Comparison of ENCODE assay signal across 8 cellular contexts in the genomic region with DNA sequence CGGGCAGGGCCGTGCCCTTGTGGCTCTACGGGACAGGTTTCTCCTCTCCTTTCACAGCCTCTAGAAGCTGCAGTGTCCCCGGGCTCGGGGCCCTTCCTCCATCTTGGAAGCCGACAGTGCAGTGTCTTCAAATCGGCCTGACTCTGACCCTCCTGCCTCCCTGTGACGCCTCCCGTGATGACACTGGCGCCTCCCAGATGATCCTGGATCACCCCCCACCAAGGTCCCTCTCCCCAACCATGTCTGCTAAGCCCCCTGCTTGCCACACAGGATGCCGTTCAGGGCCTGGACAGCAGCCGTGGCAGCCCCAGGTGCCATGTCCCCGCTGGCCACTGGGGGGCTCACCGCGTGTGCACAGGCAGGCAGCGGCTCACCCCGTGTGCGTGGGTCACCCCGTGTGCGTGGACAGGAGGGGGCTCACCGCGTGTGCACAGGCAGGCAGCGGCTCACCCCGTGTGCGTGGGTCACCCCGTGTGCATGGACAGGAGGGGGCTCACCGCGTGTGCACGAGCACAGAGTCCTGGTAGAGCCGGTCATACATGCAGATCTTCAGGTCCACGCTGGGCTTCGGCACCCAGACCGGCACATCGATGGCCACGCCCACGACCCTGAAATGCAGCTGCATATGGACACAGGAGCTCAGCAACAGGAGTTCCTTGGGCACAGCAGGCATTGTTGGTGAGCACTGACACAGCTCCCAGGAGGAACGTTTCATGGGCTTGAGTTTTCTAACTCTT. TPM values are rescaled to one million over a fixed set of nuclear protein-coding genes. Genes with fewer than 3 reads are reported as not detected.
A peak's percentile ranks its signal among the peaks of the same experiment; 100 is the strongest.
DNase-seq lines count a peak whose midpoint lies in the region; ATAC-seq and TF ChIP-seq lines count a peak whose summit lies in the region.

No MANE protein-coding gene starts in this region.

- H3K9me3 Mint-ChIP-seq in CD4-positive, CD25-positive, alpha-beta regulatory T cell: peaks cover 0 to 1% (median 0%) of the 10 kb centered on the region in 7 donors

- H3K27ac ChIP-seq in CD4-positive, CD25-positive, alpha-beta regulatory T cell (ENCODE audit: insufficient read depth, low read length, poor library complexity, severe bottlenecking): no peak overlapping the region
- H3K27ac ChIP-seq in HUES48 (ENCODE audit: low read depth, low read length) (no peak overlapping the region), ascending aorta (no peak overlapping the region)

- H3K36me3 Mint-ChIP-seq in CD4-positive, CD25-positive, alpha-beta regulatory T cell: no peaks in the 10 kb centered on the region

- no peaks in the 10 kb centered on the region for H3K27me3 Mint-ChIP-seq in CD4-positive, CD25-positive, alpha-beta regulatory T cell

- no peaks in the 10 kb centered on the region for H3K36me3 ChIP-seq in CD4-positive, CD25-positive, alpha-beta regulatory T cell (ENCODE audit: control insufficient read depth, insufficient read depth, low read length)
- H3K36me3 ChIP-seq in HUES48 (ENCODE audit: control insufficient read depth, insufficient read depth, low read length): no peaks in the 10 kb centered on the region
- no peaks in the 10 kb centered on the region for H3K36me3 ChIP-seq in ascending aorta

- H3K4me3 Mint-ChIP-seq in CD4-positive, CD25-positive, alpha-beta regulatory T cell: peak overlapping the region in 1 of 4 donors; percentile 63

- DNase-seq in CD4-positive, CD25-positive, alpha-beta regulatory T cell: peak; percentile 39 to 46 (median 42)
- DNase-seq in SW480 (ENCODE audit: low spot score) (peak; percentile 68), ascending aorta (ENCODE audit: low spot score in 2 of 2) (no peak)
- DNase-seq in stimulated activated CD4-positive, alpha-beta T cell treated with anti-CD3 and anti-CD28 coated beads, Interleukin-15, amount 100 ng/mL, for 48 hours (ENCODE audit: low read depth in 2 of 2): peak; percentile 22 to 43

- H3K4me1 Mint-ChIP-seq in CD4-positive, CD25-positive, alpha-beta regulatory T cell: peaks cover 0 to 10% (median 2%) of the 10 kb centered on the region in 4 donors

- intact Hi-C loops in ascending aorta (cut with DNase I): loop anchor here (2.0 to 10.0 kb wide), 2 partner anchors 101 to 231 kb away; no protein-coding TSS in a partner anchor

- no peak overlapping the region for H3K9ac ChIP-seq in HUES48 (ENCODE audit: low read depth, low read length)

- H3K9me3 ChIP-seq in CD4-positive, CD25-positive, alpha-beta regulatory T cell (ENCODE audit: control insufficient read depth in 2 of 2, low read length in 2 of 2): no peaks in the 10 kb centered on the region
- H3K9me3 ChIP-seq in HUES48 (ENCODE audit: control insufficient read depth, insufficient read depth, low read length) (no peaks in the 10 kb centered on the region), ascending aorta (no peaks in the 10 kb centered on the region), iPS-18c (ENCODE audit: control insufficient read depth, insufficient read depth, low read length) (no peaks in the 10 kb centered on the region)

- H3K27me3 ChIP-seq in CD4-positive, CD25-positive, alpha-beta regulatory T cell (ENCODE audit: control insufficient read depth, insufficient read depth, low read length): no peaks in the 10 kb centered on the region
- H3K27me3 ChIP-seq in HUES48 (ENCODE audit: control insufficient read depth, insufficient read depth, low read length) (no peaks in the 10 kb centered on the region), ascending aorta (no peaks in the 10 kb centered on the region)

- peaks cover 6% of the 10 kb centered on the region for H3K4me1 ChIP-seq in CD4-positive, CD25-positive, alpha-beta regulatory T cell (ENCODE audit: control insufficient read depth, insufficient read depth, low read length, poor library complexity, severe bottlenecking)
- H3K4me1 ChIP-seq in HUES48 (ENCODE audit: control insufficient read depth, insufficient read depth, low read length) (peaks cover 4% of the 10 kb centered on the region; the same call in 1 of the 2 replicates), ascending aorta (no peaks in the 10 kb centered on the region)

- TF ChIP-seq CTCF in ascending aorta (IDR thresholded peaks at IDR 0.05): peak; percentile 68 to 83 (median 82)

- H3K4me3 ChIP-seq in CD4-positive, CD25-positive, alpha-beta regulatory T cell (ENCODE audit: low read depth, low read length): no peak overlapping the region
- H3K4me3 ChIP-seq in HUES48 (ENCODE audit: low read depth, low read length) (0 out of 2 replicates have a peak overlapping the region, but pooled peaks have one; percentile 46), ascending aorta (peak overlapping the region in 1 of 2 donors; percentile 42), iPS-18c (ENCODE audit: insufficient read depth, low read depth, low read length) (peak overlapping the region; percentile 28; the same call in 1 of the 2 replicates)

- H3K27ac Mint-ChIP-seq in CD4-positive, CD25-positive, alpha-beta regulatory T cell: no peak overlapping the region

- peak; percentile 77 to 83 for ATAC-seq in CD4-positive, CD25-positive, alpha-beta regulatory T cell (ENCODE audit: low read depth in 2 of 2)
- ATAC-seq in GM18511 (IDR thresholded peaks at IDR 0.05; ENCODE audit: unreplicated experiment) (no peak), HG02938 (IDR thresholded peaks at IDR 0.05; ENCODE audit: unreplicated experiment) (no peak)

RNA-seq across cellular contexts. Expression of a gene that starts 24.9 kb away (rescaled TPM):
- 0.62 TPM for total RNA-seq in CD4-positive, CD25-positive, alpha-beta regulatory T cell
- polyA plus RNA-seq in CD4-positive, CD25-positive, alpha-beta regulatory T cell: under 1 TPM in 1 of 4 donors, not detected in 3; 0.50 TPM
- total RNA-seq in ascending aorta: not detected

RNA-seq across cellular contexts. Expression of a gene that starts 28.9 kb away (rescaled TPM):
- total RNA-seq in CD4-positive, CD25-positive, alpha-beta regulatory T cell: not detected
- not detected for polyA plus RNA-seq in CD4-positive, CD25-positive, alpha-beta regulatory T cell
- not detected for total RNA-seq in ascending aorta

RNA-seq across cellular contexts. Expression of a gene that starts 53.1 kb away (rescaled TPM):
- total RNA-seq in CD4-positive, CD25-positive, alpha-beta regulatory T cell: 242 TPM
- 100 to 1,000 TPM in 2 of 4 donors, 10 to 100 TPM in 2; 47.0 to 106 (median 78.3) TPM for polyA plus RNA-seq in CD4-positive, CD25-positive, alpha-beta regulatory T cell
- total RNA-seq in ascending aorta: 170 TPM

RNA-seq across cellular contexts. Expression of a gene that starts 59.6 kb away (rescaled TPM):
- total RNA-seq in CD4-positive, CD25-positive, alpha-beta regulatory T cell: not detected
- polyA plus RNA-seq in CD4-positive, CD25-positive, alpha-beta regulatory T cell: not detected
- not detected for total RNA-seq in ascending aorta

Comparison
In these comparisons a context has a peak if more than half of its experiments do, and no peak if none do; other contexts are left out.
1. ATAC-seq: peak in CD4-positive, CD25-positive, alpha-beta regulatory T cell (2 of 2); none in GM18511 (single experiment) and HG02938 (single experiment).
2. DNase-seq: peak in CD4-positive, CD25-positive, alpha-beta regulatory T cell (3 of 3), SW480 (single experiment) and stimulated activated CD4-positive, alpha-beta T cell treated with anti-CD3 and anti-CD28 coated beads, Interleukin-15, amount 100 ng/mL, for 48 hours (2 of 2); none in ascending aorta (0 of 2).